18 cellular contexts compared by ENCODE assay signal in genomic region chr2:20631617-20632307, GRCh38. TPM values are rescaled to one million over a fixed set of nuclear protein-coding genes. Genes with fewer than 3 reads are reported as not detected.
"Had no signal": no experiment of that assay in that cellular context is flagged by ENCODE, and none has a peak within 500 bp of the region (broad histone marks: within the 10 kb centered on the region; RNA-seq: fewer than 3 reads in every experiment).

No MANE protein-coding gene starts in this region.

- H3K4me3 ChIP-seq: upper lobe of left lung had no signal

- ATAC-seq: activated CD8-positive, alpha-beta T cell treated with anti-CD3 and anti-CD28 coated beads for 36 hours; activated T-cell treated with anti-CD3 and anti-CD28 coated beads, Interleukin-2, amount 50 U/mL, for 4 hours; left lobe of liver; natural killer cell; stimulated activated naive B cell treated with anti-CD40 and anti-IgM and Interleukin-4, amounts not matched to agents 10 μg/mL and 1 μg/mL and 100 μg/mL, for 72 hours had no signal

- H3K9me3 ChIP-seq: upper lobe of left lung had no signal

- DNase-seq: activated B cell treated with CpG ODN at 0.5 μM for 24 hours; activated CD4-positive, alpha-beta T cell treated with anti-CD3 and anti-CD28 coated beads for 48 hours; activated CD8-positive, alpha-beta T cell treated with anti-CD3 and anti-CD28 coated beads for 36 hours; activated effector memory CD4-positive, alpha-beta T cell treated with Interleukin-2 at 50 U/mL for 16 hours; activated naive CD4-positive, alpha-beta T cell treated with anti-CD3 and anti-CD28 coated beads, Interleukin-2, amount 50 U/mL, for 16 hours; activated T-cell treated with anti-CD3 and anti-CD28 coated beads, Interleukin-2, amount 50 U/mL, for 4 hours; cortex of kidney; effector memory CD4-positive, alpha-beta T cell; foreskin melanocyte; natural killer cell; retina; stimulated activated CD4-positive, alpha-beta T cell treated with anti-CD3 and anti-CD28 coated beads, Interleukin-15, amount 100 ng/mL, for 24 hours; stimulated activated CD4-positive, alpha-beta T cell treated with anti-CD3 and anti-CD28 coated beads, Interleukin-4, amount 100 ng/mL, for 1 hour; stimulated activated naive B cell treated with anti-CD40 and anti-IgM and Interleukin-4, amounts not matched to agents 10 μg/mL and 1 μg/mL and 100 μg/mL, for 72 hours; T-helper 2 cell; upper lobe of left lung had no signal

- H3K27me3 ChIP-seq: upper lobe of left lung had no signal

RNA-seq across cellular contexts. Expression of gene GDF7, which starts 35.2 kb away (rescaled TPM):
- total RNA-seq: activated CD8-positive, alpha-beta T cell treated with anti-CD3 and anti-CD28 coated beads for 36 hours had no signal
- polyA plus RNA-seq: fibroblast of lung had no signal
